In the genomic region with DNA sequence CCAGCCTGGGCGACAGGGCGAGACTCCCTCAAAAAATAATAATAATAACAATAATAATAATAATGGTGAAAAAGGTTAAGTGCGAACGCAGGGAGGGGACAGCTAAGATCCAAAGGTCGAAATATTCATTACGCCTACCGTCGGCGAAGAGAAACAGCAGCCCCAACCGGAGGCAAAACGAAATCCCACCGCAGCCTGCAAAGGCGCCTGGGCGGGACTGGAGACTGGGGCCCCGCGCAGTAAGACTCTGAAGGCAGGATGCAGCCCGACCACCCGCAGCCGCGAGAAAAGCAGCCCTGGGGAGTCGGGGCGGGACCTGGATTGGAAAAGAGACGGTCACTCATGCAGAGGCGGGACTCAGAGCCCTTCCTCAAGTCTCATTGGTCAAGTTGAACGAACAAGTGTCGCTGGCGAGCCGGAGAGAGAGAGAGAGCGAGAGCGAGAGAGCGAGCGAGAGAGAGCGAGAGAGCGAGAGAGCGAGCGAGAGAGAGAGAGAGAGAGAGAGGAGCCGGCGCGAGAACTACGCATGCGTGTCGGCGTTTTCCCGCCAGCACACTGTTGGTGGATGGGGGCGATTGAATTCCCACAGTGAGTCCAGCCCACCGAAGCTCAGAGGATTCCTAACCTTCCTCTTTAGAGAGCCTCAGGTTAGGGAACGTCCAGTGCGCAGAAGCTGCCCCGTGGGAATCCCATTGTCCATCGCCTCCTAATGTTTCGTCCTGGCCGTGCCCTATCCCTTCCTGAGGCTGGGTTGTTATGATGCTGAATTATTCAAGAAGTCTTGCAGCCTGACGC, we compare ENCODE assay signal across 8 cellular contexts. TPM values are rescaled to one million over a fixed set of nuclear protein-coding genes. Genes with fewer than 3 reads are reported as not detected.
DNase-seq lines count a peak whose midpoint lies in the region; ATAC-seq and TF ChIP-seq lines count a peak whose summit lies in the region.

No MANE protein-coding gene starts in this region.

- H3K27ac ChIP-seq in left lung, result peak overlapping the region; percentile 92 to 95

- ATAC-seq in GM19328 (IDR thresholded peaks at IDR 0.05; ENCODE audit: unreplicated experiment) (peak; percentile 87), HG03469 (IDR thresholded peaks at IDR 0.05; ENCODE audit: unreplicated experiment) (peak; percentile 45), left lung (peak; percentile 92)

- H3K27me3 ChIP-seq in left lung, result no peaks in the 10 kb centered on the region

- peak overlapping the region; percentile 53 to 56 for H3K4me3 ChIP-seq in left lung

- H3K36me3 ChIP-seq in left lung, result peaks cover 0 to 23% of the 10 kb centered on the region in 2 donors

- H3K27ac Mint-ChIP-seq in CD14-positive monocyte, result peak overlapping the region; percentile 84 to 95 (median 93)
- H3K27ac Mint-ChIP-seq in activated CD4-positive, alpha-beta T cell treated with anti-CD3 and anti-CD28 coated beads, Interleukin-2, amount 10 ng/mL, durations not matched to agents 24 days and 14 days, result peak overlapping the region; percentile 96

- H3K27me3 Mint-ChIP-seq in CD14-positive monocyte (ENCODE audit: low read depth in 3 of 3), result peaks cover 0 to 8% (median 2%) of the 10 kb centered on the region in 3 donors
- peaks cover 3% of the 10 kb centered on the region for H3K27me3 Mint-ChIP-seq in activated CD4-positive, alpha-beta T cell treated with anti-CD3 and anti-CD28 coated beads, Interleukin-2, amount 10 ng/mL, durations not matched to agents 24 days and 14 days

- peaks cover 52% of the 10 kb centered on the region for H3K4me1 Mint-ChIP-seq in CD14-positive monocyte
- peaks cover 49% of the 10 kb centered on the region for H3K4me1 Mint-ChIP-seq in activated CD4-positive, alpha-beta T cell treated with anti-CD3 and anti-CD28 coated beads, Interleukin-2, amount 10 ng/mL, durations not matched to agents 24 days and 14 days

- H3K9me3 Mint-ChIP-seq in CD14-positive monocyte, result peaks cover 0 to 2% (median 0%) of the 10 kb centered on the region in 7 donors
- peaks cover 4% of the 10 kb centered on the region for H3K9me3 Mint-ChIP-seq in activated CD4-positive, alpha-beta T cell treated with anti-CD3 and anti-CD28 coated beads, Interleukin-2, amount 10 ng/mL, durations not matched to agents 24 days and 14 days

- peaks cover 7 to 14% of the 10 kb centered on the region in 2 donors for H3K36me3 Mint-ChIP-seq in CD14-positive monocyte
- peaks cover 15% of the 10 kb centered on the region for H3K36me3 Mint-ChIP-seq in activated CD4-positive, alpha-beta T cell treated with anti-CD3 and anti-CD28 coated beads, Interleukin-2, amount 10 ng/mL, durations not matched to agents 24 days and 14 days (ENCODE audit: low read depth)

- H3K4me1 ChIP-seq in left lung, result peaks cover 0 to 51% of the 10 kb centered on the region in 2 donors

- DNase-seq in CD14-positive monocyte (ENCODE audit: low spot score) (peak; percentile 95), NCI-H526 (lab: John Stamatoyannopoulos, UW) (peak; percentile 100), dedifferentiated amniotic fluid mesenchymal stem cell (ENCODE audit: extremely low spot score) (peak; percentile 99), left lung (peak; percentile 94 to 98)
- DNase-seq in activated CD4-positive, alpha-beta T cell treated with anti-CD3 and anti-CD28 coated beads, Interleukin-2, amount 10 ng/mL, durations not matched to agents 24 days and 14 days, result peak; percentile 99
- peak; percentile 81 for DNase-seq in stimulated activated CD4-positive, alpha-beta T cell treated with anti-CD3 and anti-CD28 coated beads, Interleukin-2, amount 100 ng/mL, for 4 hours (ENCODE audit: low read depth)

- H3K4me3 Mint-ChIP-seq in CD14-positive monocyte, result peak overlapping the region; percentile 80 to 98
- H3K4me3 Mint-ChIP-seq in activated CD4-positive, alpha-beta T cell treated with anti-CD3 and anti-CD28 coated beads, Interleukin-2, amount 10 ng/mL, durations not matched to agents 24 days and 14 days, result peak overlapping the region; percentile 81

- no peaks in the 10 kb centered on the region for H3K9me3 ChIP-seq in left lung

- intact Hi-C loops in CD14-positive monocyte (cut with micrococcal nuclease), result loop anchor here (5.0 kb wide), 1 partner anchor 37 kb away; the partner anchor contains the start of genes MTX1 (in 2 of the 2) and THBS3 (in 2 of the 2)
- intact Hi-C loops in activated CD4-positive, alpha-beta T cell treated with anti-CD3 and anti-CD28 coated beads, Interleukin-2, amount 10 ng/mL, durations not matched to agents 24 days and 14 days (cut with micrococcal nuclease), result loop anchor here (1.0 to 2.0 kb wide), 4 partner anchors 17 to 36 kb away; partner anchors contain the start of genes HCN3, MTX1 and SCAMP3
- intact Hi-C loops in left lung (cut with DNase I), result no loop called here

- TF ChIP-seq CTCF in CD14-positive monocyte (IDR thresholded peaks at IDR 0.05) (peak; percentile 27), left lung (IDR thresholded peaks at IDR 0.05) (peak in 1 of 2 donors; percentile 12)

RNA-seq across cellular contexts. Expression of gene ENTREP3, which starts 10.7 kb away (rescaled TPM):
- 1 to 10 TPM in 1 of 2 donors, under 1 TPM in 1; 0.87 to 1.9 TPM for polyA plus RNA-seq in CD14-positive monocyte
- 45.1 and 46.2 TPM in 2 replicates for total RNA-seq in activated CD4-positive, alpha-beta T cell treated with anti-CD3 and anti-CD28 coated beads, Interleukin-2, amount 10 ng/mL, durations not matched to agents 24 days and 14 days
- total RNA-seq in left lung, result 10 to 100 TPM; 23.2 to 33.5 TPM

RNA-seq across cellular contexts. Expression of gene SCAMP3, which starts 17.6 kb away (rescaled TPM):
- polyA plus RNA-seq in CD14-positive monocyte, result 10 to 100 TPM; 64.9 to 69.8 TPM
- total RNA-seq in activated CD4-positive, alpha-beta T cell treated with anti-CD3 and anti-CD28 coated beads, Interleukin-2, amount 10 ng/mL, durations not matched to agents 24 days and 14 days, result 152 and 158 TPM in 2 replicates
- total RNA-seq in left lung, result 10 to 100 TPM; 63.1 to 85.3 TPM

RNA-seq across cellular contexts. Expression of gene CLK2, which starts 28.7 kb away (rescaled TPM):
- 1 to 10 TPM; 7.3 to 9.6 TPM for polyA plus RNA-seq in CD14-positive monocyte
- 86.2 and 90.6 TPM in 2 replicates for total RNA-seq in activated CD4-positive, alpha-beta T cell treated with anti-CD3 and anti-CD28 coated beads, Interleukin-2, amount 10 ng/mL, durations not matched to agents 24 days and 14 days
- 10 to 100 TPM; 45.4 to 55.2 TPM for total RNA-seq in left lung

RNA-seq across cellular contexts. Expression of gene HCN3, which starts 32.7 kb away (rescaled TPM):
- under 1 TPM in 1 of 2 donors, not detected in 1; 0.15 TPM for polyA plus RNA-seq in CD14-positive monocyte
- 3.2 and 3.8 TPM in 2 replicates for total RNA-seq in activated CD4-positive, alpha-beta T cell treated with anti-CD3 and anti-CD28 coated beads, Interleukin-2, amount 10 ng/mL, durations not matched to agents 24 days and 14 days
- total RNA-seq in left lung, result 1 to 10 TPM; 2.4 to 3.8 TPM

RNA-seq across cellular contexts. Expression of gene MTX1, which starts 36.1 kb away (rescaled TPM):
- polyA plus RNA-seq in CD14-positive monocyte, result 100 to 1,000 TPM in 1 of 2 donors, 10 to 100 TPM in 1; 86.0 to 101 TPM
- total RNA-seq in activated CD4-positive, alpha-beta T cell treated with anti-CD3 and anti-CD28 coated beads, Interleukin-2, amount 10 ng/mL, durations not matched to agents 24 days and 14 days, result 62.4 and 64.7 TPM in 2 replicates
- 10 to 100 TPM; 30.2 to 45.5 TPM for total RNA-seq in left lung

Comparison
In these comparisons a context has a peak if more than half of its experiments do, and no peak if none do; other contexts are left out.
1. Peak in every context shown above with its lines: DNase-seq, ATAC-seq, H3K4me3 ChIP-seq and H3K27ac ChIP-seq.
2. intact Hi-C loops: an anchor here in CD14-positive monocyte (5.0 kb wide) and activated CD4-positive, alpha-beta T cell treated with anti-CD3 and anti-CD28 coated beads, Interleukin-2, amount 10 ng/mL, durations not matched to agents 24 days and 14 days (1.0 to 2.0 kb wide); none called in left lung.